12 cellular contexts compared by ENCODE assay signal in genomic region chr1:156436319-156437043, GRCh38.
DNase-seq lines count a peak whose midpoint lies in the region; ATAC-seq and TF ChIP-seq lines count a peak whose summit lies in the region.
"Had no signal": no experiment of that assay in that cellular context is flagged by ENCODE, and none has a peak within 500 bp of the region (broad histone marks: within the 10 kb centered on the region; RNA-seq: fewer than 3 reads in every experiment).

No MANE protein-coding gene starts in this region.

- H3K4me2 ChIP-seq in trophoblast cell (ENCODE audit: low read length), result peak overlapping the region; percentile 53

- H3K4me1 ChIP-seq in RWPE2 (ENCODE audit: insufficient read depth, poor library complexity, severe bottlenecking) (no peaks in the 10 kb centered on the region), trophoblast cell (ENCODE audit: control insufficient read depth in 1 of 2, insufficient read depth in 2 of 2, low read length in 2 of 2) (peaks cover 18 to 19% of the 10 kb centered on the region in 2 experiments)
- H3K4me1 ChIP-seq: SJCRH30 had no signal

- no peak overlapping the region for H4K8ac ChIP-seq in trophoblast cell (ENCODE audit: low read depth, low read length)

- H2BK120ac ChIP-seq in trophoblast cell (ENCODE audit: insufficient read depth, low read length, poor library complexity), result no peak overlapping the region

- no peak overlapping the region for H2BK12ac ChIP-seq in trophoblast cell (ENCODE audit: low read length)

- H3K27me3 ChIP-seq in RWPE2 (ENCODE audit: insufficient read depth, poor library complexity, severe bottlenecking), result peaks cover 100% of the 10 kb centered on the region
- peaks cover 75% of the 10 kb centered on the region for H3K27me3 ChIP-seq in trophoblast cell (ENCODE audit: insufficient read depth, low read length)

- H2AK5ac ChIP-seq in trophoblast cell (ENCODE audit: low read length), result no peak overlapping the region

- H3K9ac ChIP-seq in trophoblast cell (ENCODE audit: low read length), result no peak overlapping the region

- ATAC-seq in RWPE2 (ENCODE audit: low read depth), result 0 out of 3 replicates have a peak, but pooled peaks have one; percentile 21
- ATAC-seq in HG02870 (IDR thresholded peaks at IDR 0.05; ENCODE audit: unreplicated experiment), result no peak
- ATAC-seq: HCT116 had no signal

- H3K36me3 ChIP-seq in RWPE2 (ENCODE audit: low read depth) (no peaks in the 10 kb centered on the region), trophoblast cell (ENCODE audit: control insufficient read depth in 1 of 2, insufficient read depth in 2 of 2, low read length in 2 of 2) (no peaks in the 10 kb centered on the region)
- H3K36me3 ChIP-seq: SJCRH30 had no signal

- no peak overlapping the region for H4K12ac ChIP-seq in trophoblast cell (ENCODE audit: low read depth, low read length)

- no peak overlapping the region for H3K4me3 ChIP-seq in RWPE2 (ENCODE audit: severe bottlenecking)
- no peak overlapping the region for H3K4me3 ChIP-seq in trophoblast cell (ENCODE audit: low read depth, low read length)
- H3K4me3 ChIP-seq: SJCRH30 had no signal

- no peaks in the 10 kb centered on the region for H3K9me3 ChIP-seq in RWPE2 (ENCODE audit: severe bottlenecking)
- H3K9me3 ChIP-seq in trophoblast cell (ENCODE audit: insufficient read depth, low read depth, low read length), result peaks cover 7% of the 10 kb centered on the region
- H3K9me3 ChIP-seq: SJCRH30 had no signal

- no peak overlapping the region for H2AFZ ChIP-seq in trophoblast cell (ENCODE audit: insufficient read depth, low read length, poor library complexity)

- H2BK5ac ChIP-seq in trophoblast cell (ENCODE audit: low read depth, low read length, poor library complexity), result no peak overlapping the region

- no peaks in the 10 kb centered on the region for H3K79me2 ChIP-seq in trophoblast cell (ENCODE audit: control insufficient read depth, insufficient read depth, low read length, poor library complexity)

- no peak for TF ChIP-seq CTCF in RWPE2 (IDR thresholded peaks at IDR 0.05; ENCODE audit: poor library complexity, severe bottlenecking)

- H4K91ac ChIP-seq in trophoblast cell (ENCODE audit: low read depth, low read length), result no peak overlapping the region

- H3K79me1 ChIP-seq in trophoblast cell (ENCODE audit: low read length), result no peaks in the 10 kb centered on the region

- no peak overlapping the region for H3K27ac ChIP-seq in RWPE2 (ENCODE audit: poor library complexity, severe bottlenecking)
- H3K27ac ChIP-seq in trophoblast cell (ENCODE audit: low read depth, low read length), result no peak overlapping the region
- H3K27ac ChIP-seq: SJCRH30 had no signal

- H3K14ac ChIP-seq in trophoblast cell (ENCODE audit: low read length), result no peak overlapping the region

- H3K18ac ChIP-seq in trophoblast cell (ENCODE audit: low read length), result no peak overlapping the region

- H3K23ac ChIP-seq in trophoblast cell (ENCODE audit: low read length), result no peak overlapping the region

- DNase-seq in Daoy (ENCODE audit: low read depth) (peak; percentile 38), RWPE2 (ENCODE audit: low spot score) (no peak), globus pallidus (ENCODE audit: low spot score) (peak; percentile 43), trophoblast cell (no peak), iPS-NIHi7 (ENCODE audit: extremely low spot score) (no peak), A172 (ENCODE audit: low spot score) (no peak), NCI-H128 (lab: John Stamatoyannopoulos, UW; ENCODE audit: unreplicated experiment) (no peak)
- DNase-seq: activated gamma-delta T cell, Karpas-422, SJCRH30 had no signal

- no CpG with 5 or more reads among the region's 51 CpGs for WGBS in trophoblast cell (ENCODE audit: extremely low coverage, insufficient coverage, insufficient read length)

- no peak overlapping the region for H3K4ac ChIP-seq in trophoblast cell (ENCODE audit: low read depth, low read length)

Comparison
In these comparisons a context has a peak if more than half of its experiments do, and no peak if none do; other contexts are left out.
1. DNase-seq: peak in Daoy (single experiment) and globus pallidus (single experiment); none in RWPE2 (single experiment), trophoblast cell (0 of 2), iPS-NIHi7 (single experiment), A172 (single experiment) and NCI-H128 (single experiment).